ENCODE assay signal across 7 cellular contexts in the genomic region with DNA sequence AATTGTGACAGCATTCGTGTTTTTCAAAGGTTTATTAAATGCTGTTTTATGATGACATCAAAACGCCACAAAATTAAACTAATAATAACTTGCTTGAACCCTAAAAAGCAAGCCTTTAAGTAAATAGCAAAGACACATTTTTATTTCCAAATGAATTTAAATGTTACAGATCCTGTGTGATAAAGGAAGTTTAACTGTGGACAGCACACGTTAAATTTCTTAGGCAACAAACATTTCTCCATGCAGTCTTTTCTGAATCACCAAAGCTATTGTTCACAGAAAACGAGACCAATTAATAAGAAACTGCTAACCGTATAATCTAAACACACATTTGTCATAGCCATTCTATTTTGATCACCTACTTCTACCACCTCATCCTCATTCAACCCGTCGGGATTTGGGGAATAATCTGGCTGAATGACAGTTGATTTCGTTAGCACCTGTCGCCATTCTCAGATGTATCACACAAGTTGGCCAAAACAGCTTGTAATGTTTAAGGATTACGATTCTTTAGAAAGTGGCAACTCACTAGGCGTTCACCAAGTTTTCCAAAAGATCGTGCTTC. TPM values are rescaled to one million over a fixed set of nuclear protein-coding genes. Genes with fewer than 3 reads are reported as not detected.
A peak's percentile ranks its signal among the peaks of the same experiment; 100 is the strongest.
DNase-seq lines count a peak whose midpoint lies in the region; ATAC-seq and TF ChIP-seq lines count a peak whose summit lies in the region.

No MANE protein-coding gene starts in this region.

- H3K27ac Mint-ChIP-seq in neural crest cell (ENCODE audit: unreplicated experiment) = peak overlapping the region; percentile 88

- peaks cover 3% of the 10 kb centered on the region for H3K27me3 Mint-ChIP-seq in neural crest cell (ENCODE audit: low read depth)

- ATAC-seq in HG02885 (IDR thresholded peaks at IDR 0.05; ENCODE audit: poor library complexity, unreplicated experiment) (no peak), HG03442 (IDR thresholded peaks at IDR 0.05; ENCODE audit: unreplicated experiment) (no peak)

- H3K36me3 Mint-ChIP-seq in neural crest cell (ENCODE audit: low read depth) = peaks cover 3% of the 10 kb centered on the region

- H3K4me1 Mint-ChIP-seq in neural crest cell = peaks cover 32% of the 10 kb centered on the region

- H3K4me3 Mint-ChIP-seq in neural crest cell = peak overlapping the region; percentile 100

- H3K36me3 ChIP-seq in ectodermal cell (ENCODE audit: control insufficient read depth, insufficient read depth, low read length) = no peaks in the 10 kb centered on the region

- H3K9me3 Mint-ChIP-seq in neural crest cell = peaks cover 2% of the 10 kb centered on the region

- no peak for DNase-seq in GM12865 (ENCODE audit: low read depth)
- DNase-seq in NCI-H69 (lab: John Stamatoyannopoulos, UW) = peak; percentile 78
- no peak for DNase-seq in neural crest cell (ENCODE audit: low read depth, low spot score)
- no peak for DNase-seq in activated CD4-positive, alpha-beta T cell treated with anti-CD3 and anti-CD28 coated beads, Interleukin-2, amount 50 U/mL, for 1 hour

- peak overlapping the region; percentile 51 for H3K27ac ChIP-seq in ectodermal cell (ENCODE audit: insufficient read depth, low read depth, low read length, poor library complexity, severe bottlenecking)

- 8 to 14% methylated on average over 10 to 11 of the region's 12 CpGs for WGBS in ectodermal cell, 2 experiments

- H3K27me3 ChIP-seq in ectodermal cell (ENCODE audit: control insufficient read depth, insufficient read depth, low read length, poor library complexity, severe bottlenecking) = no peaks in the 10 kb centered on the region

- no peaks in the 10 kb centered on the region for H3K4me1 ChIP-seq in ectodermal cell (ENCODE audit: control insufficient read depth, insufficient read depth, low read length)

- no peaks in the 10 kb centered on the region for H3K9me3 ChIP-seq in ectodermal cell (ENCODE audit: control insufficient read depth, low read length)

- no peak for TF ChIP-seq CTCF in GM12865 (IDR thresholded peaks at IDR 0.05; ENCODE audit: insufficient read depth, low read depth, low read length, missing control alignments)
- TF ChIP-seq CTCF in neural crest cell (conservative IDR thresholded peaks at IDR 0.05) = no peak

- H3K4me3 ChIP-seq in GM12865 (ENCODE audit: low read depth, low read length) = peak overlapping the region; percentile 80
- peak overlapping the region; percentile 64 for H3K4me3 ChIP-seq in ectodermal cell (ENCODE audit: insufficient read depth, low read depth, low read length)

RNA-seq across cellular contexts. Expression of a gene that starts 1.3 kb away (rescaled TPM):
- 98.8 TPM for polyA plus RNA-seq in ectodermal cell (2013, experiment 1 of 4)
- polyA plus RNA-seq in ectodermal cell (2013, experiment 2 of 4) = 90.0 TPM
- polyA plus RNA-seq in ectodermal cell (2013, experiment 3 of 4) = 82.7 TPM
- 83.2 TPM for polyA plus RNA-seq in ectodermal cell (2013, experiment 4 of 4)
- total RNA-seq in neural crest cell = 105 and 106 TPM in 2 replicates
